In genomic region chr5:16926417-16926816, GRCh38 we compare ENCODE assay signal across 22 cellular contexts.
"Had no signal": no experiment of that assay in that cellular context is flagged by ENCODE, and none has a peak within 500 bp of the region (broad histone marks: within the 10 kb centered on the region; RNA-seq: fewer than 3 reads in every experiment).

No MANE protein-coding gene starts in this region.

- H3K36me3 ChIP-seq: heart left ventricle, pancreas, prostate gland, spleen, stomach, thoracic aorta, transverse colon had no signal

- H3K4me3 ChIP-seq: heart left ventricle, lung, pancreas, prostate gland, spleen, stomach, thoracic aorta, transverse colon had no signal

- DNase-seq: effector memory CD4-positive, alpha-beta T cell; heart left ventricle; hippocampal formation; left colon; left ventricle myocardium superior; mesendoderm; naive B cell; occipital lobe; pancreas; retina; spleen; stimulated activated CD4-positive, alpha-beta T cell treated with anti-CD3 and anti-CD28 coated beads, Interleukin-2, amount 100 ng/mL, for 24 hours; stimulated activated CD4-positive, alpha-beta T cell treated with anti-CD3 and anti-CD28 coated beads, Interleukin-4, amount 100 ng/mL, for 4 hours; stimulated activated naive B cell treated with anti-CD40 and anti-IgM and Interleukin-4, amounts not matched to agents 10 μg/mL and 1 μg/mL and 100 μg/mL, for 72 hours; stomach; substantia nigra; transverse colon had no signal

- H3K9me3 ChIP-seq: heart left ventricle, pancreas, prostate gland, spleen, stomach, thoracic aorta, transverse colon had no signal

- H3K4me1 ChIP-seq: prostate gland had no signal

- ATAC-seq: esophagus mucosa; heart left ventricle; left colon; left ventricle myocardium superior; pancreas; sciatic nerve; stimulated activated naive B cell treated with anti-CD40 and anti-IgM and Interleukin-4, amounts not matched to agents 10 μg/mL and 1 μg/mL and 100 μg/mL, for 72 hours had no signal

- H3K27me3 ChIP-seq: pancreas, stomach had no signal

- H3K27ac ChIP-seq: heart left ventricle, pancreas, prostate gland, spleen, stomach, thoracic aorta had no signal
